ENCODE assay signal across 9 cellular contexts in the genomic region with DNA sequence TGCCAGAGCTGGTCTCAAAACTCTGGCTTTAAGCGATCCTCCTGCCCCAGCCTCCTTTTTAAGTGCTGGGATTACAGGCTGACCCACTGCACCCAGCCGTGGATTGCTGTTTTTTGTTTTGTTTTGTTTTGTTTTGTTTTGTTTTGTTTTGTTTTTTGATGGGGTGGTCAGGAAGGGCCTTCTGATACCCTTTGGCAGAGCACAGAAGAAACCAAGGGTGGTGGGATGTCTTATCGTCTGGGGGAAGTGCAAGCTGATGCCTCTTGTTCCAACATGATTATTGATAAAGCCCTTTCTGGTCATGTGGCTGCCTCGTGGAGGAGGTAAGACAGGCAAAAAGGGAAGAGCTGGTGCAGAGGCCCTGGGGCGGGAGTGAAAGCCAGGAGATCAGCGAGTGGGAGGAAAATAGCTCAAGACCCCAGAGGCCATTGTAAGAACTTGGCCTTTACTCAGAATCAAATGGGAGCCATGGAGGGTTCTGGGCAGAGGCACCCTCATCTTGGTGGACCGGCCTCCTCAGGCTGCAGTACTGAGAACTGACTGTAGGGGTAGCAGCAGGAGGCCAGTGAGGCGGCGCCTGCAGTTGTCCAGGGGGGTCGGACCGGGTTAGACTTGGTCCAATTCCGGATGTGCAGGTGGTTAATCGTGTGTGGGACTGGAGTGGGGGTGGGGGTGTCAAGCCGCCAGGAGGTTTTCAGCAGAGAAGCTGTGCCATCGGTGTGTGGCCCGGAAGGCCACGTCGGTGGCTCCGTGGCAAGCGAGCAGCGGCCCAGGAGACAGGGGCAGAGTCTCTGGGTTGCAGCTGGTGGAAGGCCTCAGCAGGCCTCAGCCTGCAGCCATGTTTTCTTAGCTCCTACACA.
A peak's percentile ranks its signal among the peaks of the same experiment; 100 is the strongest.
DNase-seq lines count a peak whose midpoint lies in the region; ATAC-seq and TF ChIP-seq lines count a peak whose summit lies in the region.
"Had no signal": no experiment of that assay in that cellular context is flagged by ENCODE, and none has a peak within 500 bp of the region (broad histone marks: within the 10 kb centered on the region; RNA-seq: fewer than 3 reads in every experiment).

No MANE protein-coding gene starts in this region.

- no peaks in the 10 kb centered on the region for H3K9me2 ChIP-seq in GM23338 (ENCODE audit: insufficient read depth)

- DNase-seq in 8988T: peak; percentile 78
- peak; percentile 45 for DNase-seq in GM23338 (ENCODE audit: low spot score)
- peak; percentile 29 for DNase-seq in activated T-cell treated with anti-CD3 and anti-CD28 coated beads, Interleukin-2, amount 50 U/mL, for 1 hour
- DNase-seq in kidney epithelial cell (ENCODE audit: low read depth): no peak
- no peak for DNase-seq in KBM-7
- DNase-seq: NCI-H446 treated with DMSO at 0.1 percent for 48 hours had no signal

- peaks cover 9% of the 10 kb centered on the region; the same call in 1 of the 2 replicates for H3K4me1 ChIP-seq in GM23338 (ENCODE audit: insufficient read depth)

- H3K27ac Mint-ChIP-seq in GM23338: no peak overlapping the region

- H4K20me1 ChIP-seq in GM23338 (replicated peaks; ENCODE audit: insufficient read depth): no peaks in the 10 kb centered on the region

- H3K27me3 Mint-ChIP-seq in GM23338 (ENCODE audit: insufficient read depth, low read depth, poor library complexity): peaks cover 10% of the 10 kb centered on the region

- peak; percentile 35 to 52 for TF ChIP-seq CTCF in GM23338 (conservative IDR thresholded peaks at IDR 0.05; ENCODE audit: low read depth in 2 of 2)
- TF ChIP-seq CTCF in kidney epithelial cell (IDR thresholded peaks at IDR 0.05; ENCODE audit: insufficient read depth, low read length, poor library complexity, severe bottlenecking): peak; percentile 40

- in situ Hi-C loops in KBM-7 (cut with MboI; ENCODE audit: low pct_unique_long_range_greater_than_20kb, low sequenced_read_pairs): no loop called here

- H3K36me3 ChIP-seq in GM23338 (ENCODE audit: insufficient read depth) (no peaks in the 10 kb centered on the region), kidney epithelial cell (ENCODE audit: control insufficient read depth, insufficient read depth, low read length) (no peaks in the 10 kb centered on the region)

- H3K4me3 Mint-ChIP-seq in GM23338: no peak overlapping the region

- H3K9me3 Mint-ChIP-seq in GM23338: no peaks in the 10 kb centered on the region

- H3K4me3 ChIP-seq in GM23338: no peak overlapping the region
- no peak overlapping the region for H3K4me3 ChIP-seq in kidney epithelial cell (ENCODE audit: low read depth, low read length)

- H3K27me3 ChIP-seq in GM23338 (ENCODE audit: insufficient read depth): no peaks in the 10 kb centered on the region
- H3K27me3 ChIP-seq in kidney epithelial cell (ENCODE audit: control insufficient read depth, insufficient read depth, low read length): peaks cover 54% of the 10 kb centered on the region

- no peaks in the 10 kb centered on the region for H3K36me3 Mint-ChIP-seq in GM23338 (ENCODE audit: low read depth)

- no peak overlapping the region for H3K27ac ChIP-seq in GM23338 (ENCODE audit: low read depth)

- H3F3A ChIP-seq in GM23338 (replicated peaks; ENCODE audit: low read depth): peaks cover 6% of the 10 kb centered on the region; the same call in 1 of the 2 replicates

- no peaks in the 10 kb centered on the region for H3K79me2 ChIP-seq in GM23338 (replicated peaks; ENCODE audit: insufficient read depth)

- no peak overlapping the region for H3K4me2 ChIP-seq in GM23338

- peaks cover 41% of the 10 kb centered on the region for H3K4me1 Mint-ChIP-seq in GM23338

- H2AFZ ChIP-seq in GM23338: no peak overlapping the region

- ATAC-seq in GM23338: no peak
- no peak for ATAC-seq in GM19324 (IDR thresholded peaks at IDR 0.05; ENCODE audit: low FRiP score, unreplicated experiment)
- no peak for ATAC-seq in HG03025 (IDR thresholded peaks at IDR 0.05; ENCODE audit: low FRiP score, unreplicated experiment)
- ATAC-seq in HG03469 (IDR thresholded peaks at IDR 0.05; ENCODE audit: unreplicated experiment): no peak

TF ChIP-seq in GM23338, 12 proteins besides CTCF, POLR2A, EP300 and RAD21 (continues in another document):
- no peak for TF ChIP-seq JUNB (IDR thresholded peaks at IDR 0.05; ENCODE audit: unreplicated experiment)
- no peak for TF ChIP-seq ZNF114 (CRISPR knock-in tag; IDR thresholded peaks at IDR 0.05)
- no peak for TF ChIP-seq ZNF331 (CRISPR knock-in tag; IDR thresholded peaks at IDR 0.05; ENCODE audit: low read depth)
- no peak for TF ChIP-seq STAT1 (IDR thresholded peaks at IDR 0.05; ENCODE audit: unreplicated experiment)
- no peak for TF ChIP-seq CREB1 (CRISPR knock-in tag; IDR thresholded peaks at IDR 0.05; ENCODE audit: low read depth)
- TF ChIP-seq, protein P1, sequence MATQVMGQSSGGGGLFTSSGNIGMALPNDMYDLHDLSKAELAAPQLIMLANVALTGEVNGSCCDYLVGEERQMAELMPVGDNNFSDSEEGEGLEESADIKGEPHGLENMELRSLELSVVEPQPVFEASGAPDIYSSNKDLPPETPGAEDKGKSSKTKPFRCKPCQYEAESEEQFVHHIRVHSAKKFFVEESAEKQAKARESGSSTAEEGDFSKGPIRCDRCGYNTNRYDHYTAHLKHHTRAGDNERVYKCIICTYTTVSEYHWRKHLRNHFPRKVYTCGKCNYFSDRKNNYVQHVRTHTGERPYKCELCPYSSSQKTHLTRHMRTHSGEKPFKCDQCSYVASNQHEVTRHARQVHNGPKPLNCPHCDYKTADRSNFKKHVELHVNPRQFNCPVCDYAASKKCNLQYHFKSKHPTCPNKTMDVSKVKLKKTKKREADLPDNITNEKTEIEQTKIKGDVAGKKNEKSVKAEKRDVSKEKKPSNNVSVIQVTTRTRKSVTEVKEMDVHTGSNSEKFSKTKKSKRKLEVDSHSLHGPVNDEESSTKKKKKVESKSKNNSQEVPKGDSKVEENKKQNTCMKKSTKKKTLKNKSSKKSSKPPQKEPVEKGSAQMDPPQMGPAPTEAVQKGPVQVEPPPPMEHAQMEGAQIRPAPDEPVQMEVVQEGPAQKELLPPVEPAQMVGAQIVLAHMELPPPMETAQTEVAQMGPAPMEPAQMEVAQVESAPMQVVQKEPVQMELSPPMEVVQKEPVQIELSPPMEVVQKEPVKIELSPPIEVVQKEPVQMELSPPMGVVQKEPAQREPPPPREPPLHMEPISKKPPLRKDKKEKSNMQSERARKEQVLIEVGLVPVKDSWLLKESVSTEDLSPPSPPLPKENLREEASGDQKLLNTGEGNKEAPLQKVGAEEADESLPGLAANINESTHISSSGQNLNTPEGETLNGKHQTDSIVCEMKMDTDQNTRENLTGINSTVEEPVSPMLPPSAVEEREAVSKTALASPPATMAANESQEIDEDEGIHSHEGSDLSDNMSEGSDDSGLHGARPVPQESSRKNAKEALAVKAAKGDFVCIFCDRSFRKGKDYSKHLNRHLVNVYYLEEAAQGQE (IDR thresholded peaks at IDR 0.05; ENCODE audit: unreplicated experiment): no peak
- TF ChIP-seq, protein P2, sequence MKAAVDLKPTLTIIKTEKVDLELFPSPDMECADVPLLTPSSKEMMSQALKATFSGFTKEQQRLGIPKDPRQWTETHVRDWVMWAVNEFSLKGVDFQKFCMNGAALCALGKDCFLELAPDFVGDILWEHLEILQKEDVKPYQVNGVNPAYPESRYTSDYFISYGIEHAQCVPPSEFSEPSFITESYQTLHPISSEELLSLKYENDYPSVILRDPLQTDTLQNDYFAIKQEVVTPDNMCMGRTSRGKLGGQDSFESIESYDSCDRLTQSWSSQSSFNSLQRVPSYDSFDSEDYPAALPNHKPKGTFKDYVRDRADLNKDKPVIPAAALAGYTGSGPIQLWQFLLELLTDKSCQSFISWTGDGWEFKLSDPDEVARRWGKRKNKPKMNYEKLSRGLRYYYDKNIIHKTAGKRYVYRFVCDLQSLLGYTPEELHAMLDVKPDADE (IDR thresholded peaks at IDR 0.05): no peak
- no peak for TF ChIP-seq EZH2 (IDR thresholded peaks at IDR 0.05; ENCODE audit: low read depth, unreplicated experiment)

Comparison
In these comparisons a context has a peak if more than half of its experiments do, and no peak if none do; other contexts are left out.
1. DNase-seq: peak in 8988T (single experiment), GM23338 (single experiment) and activated T-cell treated with anti-CD3 and anti-CD28 coated beads, Interleukin-2, amount 50 U/mL, for 1 hour (single experiment); none in kidney epithelial cell (single experiment) and KBM-7 (single experiment).